Comparison of ENCODE assay signal across 31 cellular contexts in the genomic region with DNA sequence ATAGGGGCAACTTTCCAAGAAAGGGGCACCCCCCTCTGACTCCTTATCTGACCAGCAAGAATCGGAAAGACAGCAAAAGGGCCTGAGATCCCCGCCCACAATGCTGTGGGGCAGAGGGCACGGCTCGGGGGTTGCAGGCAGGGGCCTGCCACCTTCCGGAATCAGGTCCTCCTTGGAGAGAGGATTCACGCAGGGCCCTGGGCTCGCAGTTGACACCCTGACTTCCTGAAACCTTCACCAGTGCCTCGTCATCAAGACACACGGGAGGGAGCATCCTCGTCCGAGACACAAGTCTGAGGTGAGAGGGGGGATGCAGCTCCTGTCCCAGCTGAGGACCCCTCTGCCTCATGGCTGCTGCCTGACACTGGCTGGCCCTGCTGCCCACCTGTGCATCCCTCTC.
"Had no signal": no experiment of that assay in that cellular context is flagged by ENCODE, and none has a peak within 500 bp of the region (broad histone marks: within the 10 kb centered on the region; RNA-seq: fewer than 3 reads in every experiment).

No MANE protein-coding gene starts in this region.

- DNase-seq: activated CD4-positive, alpha-beta T cell treated with anti-CD3 and anti-CD28 coated beads, Interleukin-2, amount 10 ng/mL, durations not matched to agents 24 days and 14 days; activated CD4-positive, alpha-beta T cell treated with anti-CD3 and anti-CD28 coated beads, Interleukin-2, amount 50 U/mL, for 4 hours; activated CD8-positive, alpha-beta T cell treated with anti-CD3 and anti-CD28 coated beads for 36 hours; activated effector memory CD4-positive, alpha-beta T cell treated with anti-CD3 and anti-CD28 coated beads, Interleukin-2, amount 50 U/mL, for 16 hours; activated naive CD4-positive, alpha-beta T cell; activated naive CD4-positive, alpha-beta T cell treated with anti-CD3 and anti-CD28 coated beads, Interleukin-2, amount 50 U/mL, for 16 hours; activated naive CD8-positive, alpha-beta T cell treated with anti-CD3 and anti-CD28 coated beads for 36 hours; activated T-cell treated with anti-CD3 and anti-CD28 coated beads, Interleukin-2, amount 50 U/mL, for 1 hour; activated T-cell treated with anti-CD3 and anti-CD28 coated beads, Interleukin-2, amount 50 U/mL, for 72 hours; amniotic stem cell; brain microvascular endothelial cell; KBM-7; NCI-H1092 treated with DMSO at 0.1 percent for 48 hours; NCI-H1417; NCI-H146; NCI-H187; NCI-H2029 treated with DMSO at 0.1 percent for 48 hours; NCI-H2107; NCI-H2171; NCI-H510A; NCI-H526; NCI-H748 treated with DMSO at 0.1 percent for 48 hours; NK-92 treated with Interleukin-12 subunit alpha and Interleukin-12 subunit beta, amount 100 ng/mL, for 24 hours; PC-3; Peyer's patch; RPMI8226; SW 1271; T1000; WERI-Rb-1 had no signal

- H3K36me3 Mint-ChIP-seq: IgD-negative memory B cell had no signal

- H3K27me3 ChIP-seq: brain microvascular endothelial cell, Peyer's patch had no signal

- H3K4me1 ChIP-seq: Peyer's patch had no signal

- H3K4me1 Mint-ChIP-seq: activated CD4-positive, alpha-beta T cell treated with anti-CD3 and anti-CD28 coated beads, Interleukin-2, amount 10 ng/mL, durations not matched to agents 24 days and 14 days; activated naive CD8-positive, alpha-beta T cell treated with anti-CD3 and anti-CD28 coated beads for 36 hours; activated T-helper 17 cell treated with anti-CD3 and anti-CD28 coated beads, Interleukin-2, amount 50 U/mL, for 72 hours; IgD-negative memory B cell had no signal

- H3K27me3 Mint-ChIP-seq: activated CD4-positive, alpha-beta T cell treated with anti-CD3 and anti-CD28 coated beads, Interleukin-2, amount 10 ng/mL, durations not matched to agents 24 days and 14 days; activated CD8-positive, alpha-beta T cell treated with anti-CD3 and anti-CD28 coated beads for 36 hours; activated naive CD8-positive, alpha-beta T cell treated with anti-CD3 and anti-CD28 coated beads for 36 hours; activated T-helper 17 cell treated with anti-CD3 and anti-CD28 coated beads, Interleukin-2, amount 50 U/mL, for 72 hours; IgD-negative memory B cell had no signal

- H3K27ac ChIP-seq: brain microvascular endothelial cell, Peyer's patch had no signal

- H3K36me3 ChIP-seq: brain microvascular endothelial cell, WERI-Rb-1 had no signal

- H3K9me3 Mint-ChIP-seq: activated CD4-positive, alpha-beta T cell treated with anti-CD3 and anti-CD28 coated beads, Interleukin-2, amount 10 ng/mL, durations not matched to agents 24 days and 14 days; activated CD8-positive, alpha-beta T cell treated with anti-CD3 and anti-CD28 coated beads for 36 hours; activated naive CD8-positive, alpha-beta T cell treated with anti-CD3 and anti-CD28 coated beads for 36 hours; activated T-cell treated with anti-CD3 and anti-CD28 coated beads, Interleukin-2, amount 50 U/mL, for 72 hours; activated T-helper 17 cell treated with anti-CD3 and anti-CD28 coated beads, Interleukin-2, amount 50 U/mL, for 72 hours; IgD-negative memory B cell had no signal

- H3K4me3 ChIP-seq: Peyer's patch had no signal

- ATAC-seq: activated CD8-positive, alpha-beta T cell treated with anti-CD3 and anti-CD28 coated beads for 36 hours; activated T-cell treated with anti-CD3 and anti-CD28 coated beads, Interleukin-2, amount 50 U/mL, for 72 hours; activated T-helper 17 cell treated with anti-CD3 and anti-CD28 coated beads, Interleukin-2, amount 50 U/mL, for 72 hours; PC-3 had no signal

- H3K4me3 Mint-ChIP-seq: activated CD4-positive, alpha-beta T cell treated with anti-CD3 and anti-CD28 coated beads, Interleukin-2, amount 10 ng/mL, durations not matched to agents 24 days and 14 days; activated CD8-positive, alpha-beta T cell treated with anti-CD3 and anti-CD28 coated beads for 36 hours; activated naive CD8-positive, alpha-beta T cell treated with anti-CD3 and anti-CD28 coated beads for 36 hours; activated T-cell treated with anti-CD3 and anti-CD28 coated beads, Interleukin-2, amount 50 U/mL, for 72 hours; activated T-helper 17 cell treated with anti-CD3 and anti-CD28 coated beads, Interleukin-2, amount 50 U/mL, for 72 hours; IgD-negative memory B cell had no signal

- H3K27ac Mint-ChIP-seq: activated CD4-positive, alpha-beta T cell treated with anti-CD3 and anti-CD28 coated beads, Interleukin-2, amount 10 ng/mL, durations not matched to agents 24 days and 14 days; activated CD8-positive, alpha-beta T cell treated with anti-CD3 and anti-CD28 coated beads for 36 hours; activated naive CD8-positive, alpha-beta T cell treated with anti-CD3 and anti-CD28 coated beads for 36 hours; activated T-cell treated with anti-CD3 and anti-CD28 coated beads, Interleukin-2, amount 50 U/mL, for 72 hours; activated T-helper 17 cell treated with anti-CD3 and anti-CD28 coated beads, Interleukin-2, amount 50 U/mL, for 72 hours; IgD-negative memory B cell had no signal
